ENCODE assay signal across 8 cellular contexts in genomic region chr11:123770712-123771111, GRCh38. TPM values are rescaled to one million over a fixed set of nuclear protein-coding genes. Genes with fewer than 3 reads are reported as not detected.
"Had no signal": no experiment of that assay in that cellular context is flagged by ENCODE, and none has a peak within 500 bp of the region (broad histone marks: within the 10 kb centered on the region; RNA-seq: fewer than 3 reads in every experiment).

No MANE protein-coding gene starts in this region.

- FAIRE-seq: HepG2, HTR-8/SVneo, K562 had no signal

- ATAC-seq: HepG2, K562 had no signal

- DNase-seq: IMR-90, KBM-7 had no signal

- H3K4me3 Mint-ChIP-seq: IgD-negative memory B cell had no signal

- H3K4me3 ChIP-seq: K562 had no signal

RNA-seq across cellular contexts. Expression of gene OR6X1, which starts 16.4 kb away (rescaled TPM):
- total RNA-seq: HepG2, HT-29, HT1080, IMR-90, K562 had no signal

RNA-seq across cellular contexts. Expression of gene OR6M1, which starts 35.4 kb away (rescaled TPM):
- total RNA-seq: HepG2, HT-29, HT1080, IMR-90, K562 had no signal
